ENCODE assay signal across 27 cellular contexts in the genomic region with DNA sequence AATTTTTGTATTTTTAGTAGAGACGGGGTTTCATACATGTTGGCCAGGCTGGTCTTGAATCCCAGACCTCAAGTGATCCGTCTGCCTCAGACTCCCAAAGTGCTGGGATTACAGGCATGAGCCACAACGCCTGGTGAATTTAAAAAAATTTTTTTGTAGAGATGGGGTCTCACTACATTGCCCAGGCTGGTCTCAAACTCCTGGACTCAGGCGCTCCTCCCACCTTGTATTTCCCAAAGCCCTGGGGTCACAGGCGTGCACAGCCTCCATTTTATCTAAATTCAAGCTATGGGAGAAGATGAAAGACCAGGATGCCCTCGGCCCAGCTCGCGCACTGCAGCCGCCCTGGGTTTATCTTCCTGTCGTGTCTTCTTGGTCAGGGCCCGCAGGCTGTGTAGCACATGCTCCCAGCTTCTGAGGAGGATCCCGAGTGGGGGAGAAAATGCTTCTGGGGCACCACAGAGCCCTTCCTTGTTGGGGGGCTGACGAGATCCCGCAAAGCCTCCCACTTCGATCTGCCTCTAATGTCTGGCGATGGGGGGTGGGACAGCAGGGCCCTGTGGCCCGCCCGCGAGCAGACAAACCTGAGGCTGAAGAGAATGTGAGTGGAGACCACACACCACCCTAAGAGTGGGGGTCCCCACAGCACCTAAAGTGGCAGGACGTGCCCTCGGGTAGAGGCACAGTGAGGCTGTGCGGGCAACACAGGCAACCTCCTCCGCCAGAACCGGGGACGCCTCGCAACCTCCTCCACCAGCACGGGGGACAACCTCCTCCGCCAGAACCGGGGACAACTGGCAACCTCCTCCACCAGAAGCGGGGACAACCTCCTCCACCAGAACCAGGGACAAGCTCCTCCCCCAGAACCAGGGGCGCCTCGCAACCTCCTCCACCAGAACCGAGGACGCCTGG.
"Had no signal": no experiment of that assay in that cellular context is flagged by ENCODE, and none has a peak within 500 bp of the region (broad histone marks: within the 10 kb centered on the region; RNA-seq: fewer than 3 reads in every experiment).

No MANE protein-coding gene starts in this region.

- H3K27me3 ChIP-seq: left lung, pancreas, sigmoid colon, spleen, tibial nerve, upper lobe of left lung had no signal

- DNase-seq: hippocampal formation; immature natural killer cell; kidney; left colon; left lung; lower lobe of right lung; mammary epithelial cell; mesenchymal stem cell; naive thymus-derived CD8-positive, alpha-beta T cell; nucleus accumbens; posterior cingulate gyrus; retina; sigmoid colon; small intestine; spleen; stimulated activated CD4-positive, alpha-beta T cell treated with anti-CD3 and anti-CD28 coated beads, Interleukin-4, amount 100 ng/mL, for 24 hours; stimulated activated naive CD4-positive, alpha-beta T cell treated with Interleukin-2 at 50 U/mL for 16 hours; stimulated activated naive CD8-positive, alpha-beta T cell treated with anti-CD3 and anti-CD28 coated beads, Interleukin-15, amount 100 ng/mL, for 72 hours; substantia nigra; upper lobe of left lung had no signal

- H3K4me1 Mint-ChIP-seq: nephron, neural crest cell had no signal

- H3K36me3 ChIP-seq: prostate gland had no signal

- H3K4me3 Mint-ChIP-seq: immature natural killer cell; naive thymus-derived CD8-positive, alpha-beta T cell; nephron; stimulated activated effector memory CD8-positive, alpha-beta T cell treated with anti-CD3 and anti-CD28 coated beads, Interleukin-12 subunit alpha, Interleukin-12 subunit beta, amount 100 ng/mL, for 72 hours; stimulated activated naive CD8-positive, alpha-beta T cell treated with anti-CD3 and anti-CD28 coated beads, Interleukin-15, amount 100 ng/mL, for 72 hours had no signal

- H3K9me3 ChIP-seq: left lung, lower lobe of right lung, pancreas, prostate gland, sigmoid colon, tibial nerve, upper lobe of left lung had no signal

- H3K9me3 Mint-ChIP-seq: immature natural killer cell; naive thymus-derived CD8-positive, alpha-beta T cell; nephron; neural crest cell; stimulated activated effector memory CD8-positive, alpha-beta T cell treated with anti-CD3 and anti-CD28 coated beads, Interleukin-12 subunit alpha, Interleukin-12 subunit beta, amount 100 ng/mL, for 72 hours; stimulated activated naive CD8-positive, alpha-beta T cell treated with anti-CD3 and anti-CD28 coated beads, Interleukin-15, amount 100 ng/mL, for 72 hours had no signal

- H3K4me3 ChIP-seq: left lung, lower lobe of right lung, pancreas, prostate gland, sigmoid colon, spleen, tibial nerve, upper lobe of left lung had no signal

- H3K27me3 Mint-ChIP-seq: naive thymus-derived CD8-positive, alpha-beta T cell; stimulated activated naive CD8-positive, alpha-beta T cell treated with anti-CD3 and anti-CD28 coated beads, Interleukin-15, amount 100 ng/mL, for 72 hours had no signal

- ATAC-seq: left colon; left lung; lower lobe of right lung; naive thymus-derived CD8-positive, alpha-beta T cell; pancreas; right cardiac atrium; stimulated activated effector memory CD8-positive, alpha-beta T cell treated with anti-CD3 and anti-CD28 coated beads, Interleukin-12 subunit alpha, Interleukin-12 subunit beta, amount 100 ng/mL, for 72 hours; stimulated activated naive CD8-positive, alpha-beta T cell treated with anti-CD3 and anti-CD28 coated beads, Interleukin-15, amount 100 ng/mL, for 72 hours had no signal

- H3K27ac ChIP-seq: left lung, lower lobe of right lung, pancreas, prostate gland, sigmoid colon, spleen, tibial nerve, upper lobe of left lung had no signal

- H3K4me1 ChIP-seq: left lung, lower lobe of right lung, pancreas, prostate gland, tibial nerve, upper lobe of left lung had no signal

- H3K27ac Mint-ChIP-seq: immature natural killer cell; nephron; stimulated activated effector memory CD8-positive, alpha-beta T cell treated with anti-CD3 and anti-CD28 coated beads, Interleukin-12 subunit alpha, Interleukin-12 subunit beta, amount 100 ng/mL, for 72 hours; stimulated activated naive CD8-positive, alpha-beta T cell treated with anti-CD3 and anti-CD28 coated beads, Interleukin-15, amount 100 ng/mL, for 72 hours had no signal
